2 cellular contexts compared by ENCODE assay signal in the genomic region with DNA sequence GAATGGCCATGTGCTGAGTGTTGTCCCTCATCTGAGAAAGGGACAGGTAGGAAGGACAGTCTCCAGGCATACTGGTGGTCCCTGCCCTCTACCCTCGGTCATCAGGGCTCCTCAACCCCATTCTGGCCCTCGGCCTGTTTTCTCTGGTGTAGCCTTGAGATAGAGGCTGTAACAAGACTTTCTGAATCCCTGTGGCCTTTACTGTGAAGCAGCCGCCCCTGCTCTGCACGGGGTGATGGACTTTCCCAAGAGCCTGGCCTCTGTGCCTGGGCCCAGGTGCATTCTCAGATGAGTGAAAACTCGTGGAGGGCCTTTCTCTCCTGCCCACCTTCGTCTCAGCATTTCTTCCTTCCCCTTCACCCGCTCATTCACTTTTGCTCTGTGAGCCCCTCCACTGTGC.
TF ChIP-seq lines count a peak whose summit lies in the region.

No MANE protein-coding gene starts in this region.

TF ChIP-seq in HEK293, 187 proteins besides CTCF, POLR2A, EP300 and RAD21:
- TF ChIP-seq ZNF175 (tag by site-specific recombination; IDR thresholded peaks at IDR 0.05) (no peak), ZNF433 (tag by site-specific recombination; IDR thresholded peaks at IDR 0.05; ENCODE audit: low read depth) (no peak), ZSCAN4 (tag by site-specific recombination; IDR thresholded peaks at IDR 0.05) (no peak), PRDM1 (tag by site-specific recombination; IDR thresholded peaks at IDR 0.05) (no peak), OSR2 (tag by site-specific recombination; IDR thresholded peaks at IDR 0.05) (no peak), ZNF184 (tag by site-specific recombination; IDR thresholded peaks at IDR 0.05) (no peak)
- TF ChIP-seq, protein P1, sequence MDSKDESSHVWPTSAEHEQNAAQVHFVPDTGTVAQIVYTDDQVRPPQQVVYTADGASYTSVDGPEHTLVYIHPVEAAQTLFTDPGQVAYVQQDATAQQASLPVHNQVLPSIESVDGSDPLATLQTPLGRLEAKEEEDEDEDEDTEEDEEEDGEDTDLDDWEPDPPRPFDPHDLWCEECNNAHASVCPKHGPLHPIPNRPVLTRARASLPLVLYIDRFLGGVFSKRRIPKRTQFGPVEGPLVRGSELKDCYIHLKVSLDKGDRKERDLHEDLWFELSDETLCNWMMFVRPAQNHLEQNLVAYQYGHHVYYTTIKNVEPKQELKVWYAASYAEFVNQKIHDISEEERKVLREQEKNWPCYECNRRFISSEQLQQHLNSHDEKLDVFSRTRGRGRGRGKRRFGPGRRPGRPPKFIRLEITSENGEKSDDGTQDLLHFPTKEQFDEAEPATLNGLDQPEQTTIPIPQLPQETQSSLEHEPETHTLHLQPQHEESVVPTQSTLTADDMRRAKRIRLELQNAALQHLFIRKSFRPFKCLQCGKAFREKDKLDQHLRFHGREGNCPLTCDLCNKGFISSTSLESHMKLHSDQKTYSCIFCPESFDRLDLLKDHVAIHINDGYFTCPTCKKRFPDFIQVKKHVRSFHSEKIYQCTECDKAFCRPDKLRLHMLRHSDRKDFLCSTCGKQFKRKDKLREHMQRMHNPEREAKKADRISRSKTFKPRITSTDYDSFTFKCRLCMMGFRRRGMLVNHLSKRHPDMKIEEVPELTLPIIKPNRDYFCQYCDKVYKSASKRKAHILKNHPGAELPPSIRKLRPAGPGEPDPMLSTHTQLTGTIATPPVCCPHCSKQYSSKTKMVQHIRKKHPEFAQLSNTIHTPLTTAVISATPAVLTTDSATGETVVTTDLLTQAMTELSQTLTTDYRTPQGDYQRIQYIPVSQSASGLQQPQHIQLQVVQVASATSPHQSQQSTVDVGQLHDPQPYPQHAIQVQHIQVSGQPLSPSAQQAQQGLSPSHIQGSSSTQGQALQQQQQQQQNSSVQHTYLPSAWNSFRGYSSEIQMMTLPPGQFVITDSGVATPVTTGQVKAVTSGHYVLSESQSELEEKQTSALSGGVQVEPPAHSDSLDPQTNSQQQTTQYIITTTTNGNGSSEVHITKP (tag by site-specific recombination; IDR thresholded peaks at IDR 0.05): 0 out of 2 replicates have a peak, but pooled peaks have one; percentile 49

TF ChIP-seq in H1, 55 proteins besides CTCF, POLR2A, EP300 and RAD21:
- no peak for TF ChIP-seq KDM5A (IDR thresholded peaks at IDR 0.05; ENCODE audit: low read length)
- no peak for TF ChIP-seq TCF12 (IDR thresholded peaks at IDR 0.05; ENCODE audit: low read depth, low read length)
- no peak for TF ChIP-seq KDM1A (IDR thresholded peaks at IDR 0.05; ENCODE audit: borderline replicate concordance, low read length)
